ENCODE assay signal across 15 cellular contexts in the genomic region with DNA sequence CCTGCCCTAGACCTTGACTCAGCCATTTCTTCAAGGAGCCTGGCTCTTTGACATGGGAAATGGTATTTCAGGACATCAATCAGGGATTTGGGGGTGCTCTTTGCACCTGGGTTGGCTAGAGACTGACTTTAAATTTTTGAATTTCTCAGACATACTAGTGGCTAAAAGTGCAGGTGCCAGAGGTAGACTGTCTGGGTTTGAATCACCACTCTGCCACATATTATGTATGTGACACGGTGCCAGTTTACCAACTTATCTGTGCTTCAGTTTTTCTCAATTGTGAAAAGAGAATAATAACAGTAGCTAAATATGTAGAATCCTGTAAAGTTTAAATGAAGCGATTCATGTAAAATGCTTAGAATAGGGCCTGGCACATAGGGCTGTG. TPM values are rescaled to one million over a fixed set of nuclear protein-coding genes. Genes with fewer than 3 reads are reported as not detected.
A peak's percentile ranks its signal among the peaks of the same experiment; 100 is the strongest.
DNase-seq lines count a peak whose midpoint lies in the region; ATAC-seq and TF ChIP-seq lines count a peak whose summit lies in the region.
"Had no signal": no experiment of that assay in that cellular context is flagged by ENCODE, and none has a peak within 500 bp of the region (broad histone marks: within the 10 kb centered on the region; RNA-seq: fewer than 3 reads in every experiment).

No MANE protein-coding gene starts in this region.

- in situ Hi-C loops in mammary epithelial cell (cut with MboI; ENCODE audit: low sequenced_read_pairs in 2 of 2): no loop called here

- no peak for TF ChIP-seq POLR2A in sigmoid colon (IDR thresholded peaks at IDR 0.05)

- no peak for TF ChIP-seq EP300 in sigmoid colon (IDR thresholded peaks at IDR 0.05)

- no peak overlapping the region for H3K9ac ChIP-seq in KMS-11
- H3K9ac ChIP-seq in mammary epithelial cell (ENCODE audit: insufficient read depth, low read length): no peak overlapping the region

- 97% methylated on average over 2 of the region's 2 CpGs for WGBS in mammary epithelial cell (ENCODE audit: low coverage, missing lambda C conversion rate)
- WGBS in sigmoid colon, 2 donors: 95 to 96% methylated on average over 2 of the region's 2 CpGs

- H3K27me3 ChIP-seq in KMS-11 (ENCODE audit: insufficient read depth, low read depth): no peaks in the 10 kb centered on the region
- no peaks in the 10 kb centered on the region for H3K27me3 ChIP-seq in mammary epithelial cell (ENCODE audit: insufficient read depth, low read length)
- no peaks in the 10 kb centered on the region for H3K27me3 ChIP-seq in sigmoid colon
- H3K27me3 ChIP-seq: dorsolateral prefrontal cortex had no signal

- H3K9me3 ChIP-seq in mammary epithelial cell (replicated peaks; ENCODE audit: insufficient read depth, low read length) (no peaks in the 10 kb centered on the region), sigmoid colon (no peaks in the 10 kb centered on the region)

- H3K79me2 ChIP-seq in KMS-11 (ENCODE audit: insufficient read depth, low read depth): no peaks in the 10 kb centered on the region
- no peaks in the 10 kb centered on the region for H3K79me2 ChIP-seq in mammary epithelial cell (ENCODE audit: insufficient read depth, low read length)

- BruUV-seq in mammary epithelial cell (replicated peaks; lab: Mats Ljungman, UMichigan): no TSS peak

- dilution Hi-C loops in mammary epithelial cell (cut with HindIII; ENCODE audit: low sequenced_read_pairs): loop anchor here (10.0 kb wide), 1 partner anchor 155 kb away; no protein-coding TSS in a partner anchor

- intact Hi-C loops in mammary epithelial cell (cut with micrococcal nuclease): no loop called here
- intact Hi-C loops in sigmoid colon (cut with DNase I): loop anchor here (5.0 kb wide), 2 partner anchors 47 to 58 kb away; a partner anchor contains a TSS

- H3K36me3 ChIP-seq in KMS-11 (ENCODE audit: insufficient read depth) (no peaks in the 10 kb centered on the region), mammary epithelial cell (ENCODE audit: insufficient read depth, low read length) (no peaks in the 10 kb centered on the region), sigmoid colon (no peaks in the 10 kb centered on the region)

- DNase-seq in mammary epithelial cell (no peak), sigmoid colon (no peak), AML-193 (lab: John Stamatoyannopoulos, UW) (no peak), EL (no peak)
- DNase-seq: activated CD4-positive, alpha-beta T cell treated with anti-CD3 and anti-CD28 coated beads, Interleukin-2, amount 50 U/mL, for 1 hour; DMS153; dorsolateral prefrontal cortex; left colon; NCI-H187; stimulated activated CD4-positive, alpha-beta T cell treated with anti-CD3 and anti-CD28 coated beads, Interleukin-1b, Interleukin-23, amount 100 ng/mL, for 48 hours had no signal

- H3K27ac ChIP-seq in C4-2B (peak overlapping the region; percentile 76; the same call in 1 of the 2 replicates), KMS-11 (no peak overlapping the region), mammary epithelial cell (ENCODE audit: insufficient read depth, low read depth, low read length) (no peak overlapping the region), sigmoid colon (peak overlapping the region; percentile 65 to 87 (median 84))

- no peaks in the 10 kb centered on the region for H4K20me1 ChIP-seq in KMS-11 (ENCODE audit: insufficient read depth)
- no peaks in the 10 kb centered on the region for H4K20me1 ChIP-seq in mammary epithelial cell (ENCODE audit: insufficient read depth, low read length)

- H3K4me2 ChIP-seq in KMS-11 (peak overlapping the region; percentile 23; the same call in 1 of the 2 replicates), mammary epithelial cell (ENCODE audit: insufficient read depth, low read depth, low read length) (no peak overlapping the region)

- ATAC-seq in HG03354 (IDR thresholded peaks at IDR 0.05; ENCODE audit: poor library complexity, severe bottlenecking, unreplicated experiment): no peak
- ATAC-seq in GM21723 (IDR thresholded peaks at IDR 0.05; ENCODE audit: unreplicated experiment): no peak
- ATAC-seq: left colon; stimulated activated effector memory CD8-positive, alpha-beta T cell treated with anti-CD3 and anti-CD28 coated beads, Interleukin-12 subunit alpha, Interleukin-12 subunit beta, amount 100 ng/mL, for 72 hours had no signal

- CTCF ChIA-PET in mammary epithelial cell (lab: Charles Lee; ENCODE audit: low non-redundant PET): no interaction called here

- no peak overlapping the region; the same call in 1 of the 2 replicates for H2AFZ ChIP-seq in KMS-11 (ENCODE audit: low read depth)
- peak overlapping the region; percentile 67 for H2AFZ ChIP-seq in mammary epithelial cell (ENCODE audit: low read depth, low read length)

- H3K4me1 ChIP-seq in KMS-11 (ENCODE audit: low read depth, poor library complexity, severe bottlenecking): peaks cover 32% of the 10 kb centered on the region
- H3K4me1 ChIP-seq in mammary epithelial cell (ENCODE audit: insufficient read depth, low read length): peaks cover 20% of the 10 kb centered on the region
- H3K4me1 ChIP-seq in sigmoid colon: peaks cover 0 to 69% (median 59%) of the 10 kb centered on the region in 4 donors

- TF ChIP-seq CTCF in C4-2B (conservative IDR thresholded peaks at IDR 0.05) (no peak), KMS-11 (conservative IDR thresholded peaks at IDR 0.05; ENCODE audit: low read depth, low read length) (no peak), mammary epithelial cell (conservative IDR thresholded peaks at IDR 0.05 in 1 of 2, IDR thresholded peaks at IDR 0.05 in 1 of 2; ENCODE audit: extremely low read depth in 1 of 2, insufficient read depth in 1 of 2, low read depth in 1 of 2, low read length in 2 of 2) (no peak), sigmoid colon (IDR thresholded peaks at IDR 0.05) (no peak)

- H3K4me3 ChIP-seq in KMS-11 (IDR thresholded peaks at IDR 0.05; ENCODE audit: insufficient read depth, low read depth, low read length) (no peak overlapping the region), mammary epithelial cell (replicated peaks in 1 of 3; ENCODE audit: insufficient read depth in 1 of 3, low read depth in 2 of 3, low read length in 3 of 3) (no peak overlapping the region), sigmoid colon (no peak overlapping the region)
- H3K4me3 ChIP-seq: dorsolateral prefrontal cortex had no signal

RNA-seq across cellular contexts. Expression of a gene that starts 49.2 kb away (rescaled TPM):
- 100 to 1,000 TPM; 222 to 401 TPM for total RNA-seq in mammary epithelial cell
- 278 TPM for polyA plus RNA-seq in mammary epithelial cell
- polyA minus RNA-seq in mammary epithelial cell: 718 TPM
- 100 to 1,000 TPM; 152 to 264 (median 199) TPM for total RNA-seq in sigmoid colon
- polyA plus RNA-seq in sigmoid colon: 100 to 1,000 TPM in 1 of 3 donors, 10 to 100 TPM in 2; 54.1 to 153 (median 62.0) TPM

Comparison
In these comparisons a context has a peak if more than half of its experiments do, and no peak if none do; other contexts are left out.
1. H3K27ac ChIP-seq: peak in C4-2B (single experiment) and sigmoid colon (4 of 4); none in KMS-11 (single experiment) and mammary epithelial cell (single experiment).